In the genomic region with DNA sequence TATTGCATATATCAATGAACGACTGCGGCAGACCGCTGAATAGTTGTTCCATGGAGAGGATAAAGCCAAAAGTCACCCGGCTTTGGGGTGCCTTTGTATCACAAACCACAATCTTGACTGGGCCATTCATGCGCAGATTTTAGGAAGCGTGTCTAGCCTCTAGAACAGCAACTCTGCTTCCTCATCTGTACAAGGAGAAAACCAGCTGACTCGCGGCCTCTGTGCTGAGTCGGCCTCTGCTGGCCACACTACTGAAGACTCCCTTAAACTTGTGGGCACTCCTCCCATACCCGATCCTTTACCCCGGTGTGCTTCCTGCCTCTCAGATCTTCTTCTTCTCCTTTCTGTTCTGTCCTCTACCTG, we compare ENCODE assay signal across 8 cellular contexts. TPM values are rescaled to one million over a fixed set of nuclear protein-coding genes. Genes with fewer than 3 reads are reported as not detected.
DNase-seq lines count a peak whose midpoint lies in the region; ATAC-seq and TF ChIP-seq lines count a peak whose summit lies in the region.

No MANE protein-coding gene starts in this region.

- peak in 2 of 6 experiments; percentile 10 to 47 for TF ChIP-seq CTCF in esophagus squamous epithelium (IDR thresholded peaks at IDR 0.05)

- peak overlapping the region in 8 of 11 experiments; percentile 29 to 79 (median 63); a peak in 14 of 22 replicates for H3K27ac ChIP-seq in BLaER1 treated with 17β-estradiol and CSF1 and Interleukin-3, amounts not matched to agents 10 nM and 100 nM
- H3K27ac ChIP-seq in esophagus squamous epithelium: no peak overlapping the region

- peaks cover 28% of the 10 kb centered on the region for H3K4me1 Mint-ChIP-seq in activated CD4-positive, alpha-beta T cell treated with anti-CD3 and anti-CD28 coated beads, Interleukin-2, amount 10 ng/mL, durations not matched to agents 24 days and 14 days
- H3K4me1 Mint-ChIP-seq in naive B cell: peaks cover 23 to 27% (median 26%) of the 10 kb centered on the region in 3 donors

- peak overlapping the region; percentile 47 to 73 (median 62) for H3K4me3 ChIP-seq in BLaER1 treated with 17β-estradiol and CSF1 and Interleukin-3, amounts not matched to agents 10 nM and 100 nM
- peak overlapping the region; percentile 33 to 61 (median 47) for H3K4me3 ChIP-seq in esophagus squamous epithelium

- intact Hi-C loops in activated CD4-positive, alpha-beta T cell treated with anti-CD3 and anti-CD28 coated beads, Interleukin-2, amount 10 ng/mL, durations not matched to agents 24 days and 14 days (cut with micrococcal nuclease): loop anchor here (2.0 kb wide), 2 partner anchors 45 to 125 kb away; a partner anchor contains a TSS
- intact Hi-C loops in esophagus squamous epithelium (cut with DNase I): loop anchor here (10.0 kb wide), 2 partner anchors 75 to 95 kb away; a partner anchor contains a TSS

- peak; percentile 46 for ATAC-seq in GM19372 (IDR thresholded peaks at IDR 0.05; ENCODE audit: low read depth, unreplicated experiment)
- ATAC-seq in HG03520 (IDR thresholded peaks at IDR 0.05; ENCODE audit: unreplicated experiment): peak; percentile 31
- ATAC-seq in naive B cell (ENCODE audit: low read depth in 2 of 2): peak; percentile 86 to 89
- ATAC-seq in GM21717 (IDR thresholded peaks at IDR 0.05; ENCODE audit: unreplicated experiment): no peak

- peaks cover 23 to 39% (median 27%) of the 10 kb centered on the region in 10 experiments for H3K4me1 ChIP-seq in BLaER1 treated with 17β-estradiol and CSF1 and Interleukin-3, amounts not matched to agents 10 nM and 100 nM
- H3K4me1 ChIP-seq in esophagus squamous epithelium: peaks cover 9 to 20% (median 12%) of the 10 kb centered on the region in 3 donors

- peak overlapping the region in 10 of 11 experiments; percentile 38 to 72 (median 66); a peak in 12 of 22 replicates for H3K9ac ChIP-seq in BLaER1 treated with 17β-estradiol and CSF1 and Interleukin-3, amounts not matched to agents 10 nM and 100 nM

- no peaks in the 10 kb centered on the region for H3K9me3 ChIP-seq in BLaER1 treated with 17β-estradiol and CSF1 and Interleukin-3, amounts not matched to agents 10 nM and 100 nM (replicated peaks in 1 of 11)
- H3K9me3 ChIP-seq in esophagus squamous epithelium: no peaks in the 10 kb centered on the region

- TF ChIP-seq POLR2A in esophagus squamous epithelium (IDR thresholded peaks at IDR 0.05): no peak

- peaks cover 2% of the 10 kb centered on the region for H3K27me3 Mint-ChIP-seq in activated CD4-positive, alpha-beta T cell treated with anti-CD3 and anti-CD28 coated beads, Interleukin-2, amount 10 ng/mL, durations not matched to agents 24 days and 14 days
- H3K27me3 Mint-ChIP-seq in naive B cell: peaks cover 0 to 11% (median 4%) of the 10 kb centered on the region in 3 donors

- peaks cover 8% of the 10 kb centered on the region for H3K9me3 Mint-ChIP-seq in activated CD4-positive, alpha-beta T cell treated with anti-CD3 and anti-CD28 coated beads, Interleukin-2, amount 10 ng/mL, durations not matched to agents 24 days and 14 days
- H3K9me3 Mint-ChIP-seq in naive B cell: peaks cover 0 to 4% (median 0%) of the 10 kb centered on the region in 7 donors

- no peaks in the 10 kb centered on the region for H3K27me3 ChIP-seq in BLaER1 treated with 17β-estradiol and CSF1 and Interleukin-3, amounts not matched to agents 10 nM and 100 nM
- no peaks in the 10 kb centered on the region for H3K27me3 ChIP-seq in esophagus squamous epithelium

- peak overlapping the region; percentile 89 for H3K27ac Mint-ChIP-seq in activated CD4-positive, alpha-beta T cell treated with anti-CD3 and anti-CD28 coated beads, Interleukin-2, amount 10 ng/mL, durations not matched to agents 24 days and 14 days
- H3K27ac Mint-ChIP-seq in naive B cell: peak overlapping the region in 5 of 6 donors; percentile 88 to 95 (median 91)

- peak overlapping the region; percentile 59 for H3K4me3 Mint-ChIP-seq in activated CD4-positive, alpha-beta T cell treated with anti-CD3 and anti-CD28 coated beads, Interleukin-2, amount 10 ng/mL, durations not matched to agents 24 days and 14 days
- peak overlapping the region; percentile 78 to 95 (median 89) for H3K4me3 Mint-ChIP-seq in naive B cell

- no peaks in the 10 kb centered on the region for H4K20me1 ChIP-seq in BLaER1 treated with 17β-estradiol and CSF1 and Interleukin-3, amounts not matched to agents 10 nM and 100 nM

- no peaks in the 10 kb centered on the region for H3K36me3 ChIP-seq in BLaER1 treated with 17β-estradiol and CSF1 and Interleukin-3, amounts not matched to agents 10 nM and 100 nM
- no peaks in the 10 kb centered on the region for H3K36me3 ChIP-seq in esophagus squamous epithelium

- 40 to 42% methylated on average over 10 to 11 of the region's 11 CpGs for WGBS in esophagus squamous epithelium, 2 donors

- DNase-seq in activated CD4-positive, alpha-beta T cell treated with anti-CD3 and anti-CD28 coated beads, Interleukin-2, amount 10 ng/mL, durations not matched to agents 24 days and 14 days: peak; percentile 84
- DNase-seq in esophagus squamous epithelium (lab: John Stamatoyannopoulos, UW) (peak; percentile 13), naive B cell (peak; percentile 78), ureter (ENCODE audit: low spot score) (peak; percentile 84)

- peaks cover 10% of the 10 kb centered on the region for H3K36me3 Mint-ChIP-seq in activated CD4-positive, alpha-beta T cell treated with anti-CD3 and anti-CD28 coated beads, Interleukin-2, amount 10 ng/mL, durations not matched to agents 24 days and 14 days (ENCODE audit: low read depth)
- H3K36me3 Mint-ChIP-seq in naive B cell: no peaks in the 10 kb centered on the region

- peak overlapping the region; percentile 93 to 100 (median 98) for H3K4me2 ChIP-seq in BLaER1 treated with 17β-estradiol and CSF1 and Interleukin-3, amounts not matched to agents 10 nM and 100 nM

RNA-seq across cellular contexts. Expression of a gene that starts 0.9 kb away (rescaled TPM):
- total RNA-seq in activated CD4-positive, alpha-beta T cell treated with anti-CD3 and anti-CD28 coated beads, Interleukin-2, amount 10 ng/mL, durations not matched to agents 24 days and 14 days: 0.17 and 0.54 TPM in 2 replicates
- total RNA-seq in esophagus squamous epithelium (under 1 TPM in 1 of 4 donors, not detected in 3; 0.19 TPM), ureter (5.6 TPM)
- polyA plus RNA-seq in naive B cell (ENCODE audit: low read depth in 6 of 6): under 1 TPM in 4 of 6 donors, not detected in 2; 0.09 to 0.50 (median 0.30) TPM

RNA-seq across cellular contexts. Expression of a gene that starts 10.4 kb away (rescaled TPM):
- total RNA-seq in activated CD4-positive, alpha-beta T cell treated with anti-CD3 and anti-CD28 coated beads, Interleukin-2, amount 10 ng/mL, durations not matched to agents 24 days and 14 days: 4.1 and 4.2 TPM in 2 replicates
- total RNA-seq in esophagus squamous epithelium: 10 to 100 TPM; 24.2 to 37.9 (median 35.0) TPM
- 1 to 10 TPM in 5 of 6 donors, not detected in 1; 1.9 to 4.1 (median 2.6) TPM for polyA plus RNA-seq in naive B cell (ENCODE audit: low read depth in 6 of 6)
- total RNA-seq in ureter: 93.5 TPM

RNA-seq across cellular contexts. Expression of a gene that starts 49.3 kb away (rescaled TPM):
- total RNA-seq in activated CD4-positive, alpha-beta T cell treated with anti-CD3 and anti-CD28 coated beads, Interleukin-2, amount 10 ng/mL, durations not matched to agents 24 days and 14 days: 11.4 and 12.8 TPM in 2 replicates
- total RNA-seq in esophagus squamous epithelium (10 to 100 TPM in 1 of 4 donors, 1 to 10 TPM in 3; 5.5 to 13.0 (median 6.1) TPM), ureter (46.4 TPM)
- polyA plus RNA-seq in naive B cell (ENCODE audit: low read depth in 6 of 6): 10 to 100 TPM in 4 of 6 donors, 1 to 10 TPM in 2; 8.4 to 17.8 (median 11.8) TPM

Comparison
In these comparisons a context has a peak if more than half of its experiments do, and no peak if none do; other contexts are left out.
1. H3K27ac ChIP-seq: peak in BLaER1 treated with 17β-estradiol and CSF1 and Interleukin-3, amounts not matched to agents 10 nM and 100 nM (8 of 11); none in esophagus squamous epithelium (0 of 4).
2. DNase-seq: peak in every context shown above with its lines; median percentile 84 in activated CD4-positive, alpha-beta T cell treated with anti-CD3 and anti-CD28 coated beads, Interleukin-2, amount 10 ng/mL, durations not matched to agents 24 days and 14 days; 84 in ureter; 78 in naive B cell; 13 in esophagus squamous epithelium.